In the genomic region with DNA sequence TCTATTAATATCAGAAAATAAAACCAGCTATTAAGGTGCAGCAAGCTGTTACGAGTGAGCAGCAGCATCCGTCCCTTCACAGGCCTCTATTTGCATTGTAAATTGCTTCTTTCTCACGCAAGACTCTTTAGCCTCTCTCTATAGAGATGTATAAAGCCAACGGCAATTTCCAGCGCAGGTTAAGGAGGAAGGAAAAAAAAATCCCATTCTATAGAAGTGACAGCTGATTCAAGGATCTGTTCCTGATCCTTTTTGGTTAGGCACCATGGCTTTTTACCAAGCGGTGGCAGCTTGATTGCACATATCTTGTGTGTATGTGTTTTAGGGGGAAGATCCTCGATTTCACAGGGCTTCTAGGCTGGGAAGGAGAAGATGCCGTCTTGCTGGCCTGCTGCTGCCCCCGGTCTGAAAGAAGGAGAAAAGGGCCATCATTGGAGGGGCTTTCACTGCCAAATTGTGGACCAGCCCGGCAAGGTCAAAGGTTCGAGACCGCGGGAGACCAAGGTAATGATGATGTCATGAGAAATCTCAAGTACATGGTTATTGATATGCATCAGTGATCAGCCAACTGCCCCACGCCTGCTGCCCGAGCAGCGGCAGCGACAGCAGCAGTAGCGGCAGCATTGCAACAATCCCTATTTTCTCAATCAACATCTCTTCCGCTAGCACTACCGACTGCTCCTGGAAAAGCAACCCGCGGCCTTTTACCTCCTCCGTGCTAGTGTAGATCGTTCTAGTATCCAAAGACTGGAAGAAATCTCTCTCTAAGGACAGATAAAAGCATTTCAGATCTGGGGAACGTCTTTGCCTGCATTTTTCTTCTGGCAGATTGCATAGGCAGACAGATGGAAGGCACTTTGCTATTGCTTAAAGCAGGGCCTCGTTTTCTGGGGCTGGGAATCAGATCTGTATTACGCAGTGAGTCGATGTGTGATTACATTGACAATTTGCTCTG, we compare ENCODE assay signal across 8 cellular contexts.
DNase-seq lines count a peak whose midpoint lies in the region; ATAC-seq and TF ChIP-seq lines count a peak whose summit lies in the region.

No MANE protein-coding gene starts in this region.

- no peak overlapping the region for H3K18ac ChIP-seq in H9 (ENCODE audit: insufficient read length, low read depth, low read length)

- H3K23me2 ChIP-seq in H9 (ENCODE audit: insufficient read length, low read depth, low read length, poor library complexity, severe bottlenecking), result peaks cover 12% of the 10 kb centered on the region

- no peak overlapping the region for H3K9ac ChIP-seq in H9 (ENCODE audit: extremely low read depth, insufficient read length, low read length)

- H3K4me1 ChIP-seq in H9 (ENCODE audit: insufficient read depth, low read length) (peaks cover 5% of the 10 kb centered on the region; the same call in 1 of the 2 replicates), psoas muscle (no peaks in the 10 kb centered on the region)

- H4K5ac ChIP-seq in H9 (ENCODE audit: insufficient read length, low read depth, low read length), result no peak overlapping the region

- H3K27ac ChIP-seq in H9 (ENCODE audit: insufficient read length, low read depth, low read length), result no peak overlapping the region
- H3K27ac ChIP-seq in cingulate gyrus (ENCODE audit: low read depth, low read length), result peak overlapping the region; percentile 80
- no peak overlapping the region for H3K27ac ChIP-seq in psoas muscle

- no peaks in the 10 kb centered on the region for H4K20me1 ChIP-seq in H9 (ENCODE audit: control insufficient read depth, insufficient read depth, insufficient read length)

- no peaks in the 10 kb centered on the region for H3K79me2 ChIP-seq in H9 (ENCODE audit: insufficient read depth, low read length)

- peaks cover 74 to 86% of the 10 kb centered on the region in 2 experiments for H3K4me1 Mint-ChIP-seq in H9

- H3K4me2 ChIP-seq in H9 (ENCODE audit: insufficient read depth, insufficient read length, low read length), result peak overlapping the region; percentile 59

- H3K36me3 Mint-ChIP-seq in H9 (ENCODE audit: insufficient read depth in 1 of 3, low read depth in 3 of 3), result no peaks in the 10 kb centered on the region

- H2BK20ac ChIP-seq in H9 (ENCODE audit: low read depth, low read length, poor library complexity, severe bottlenecking), result no peak overlapping the region

- DNase-seq in NCI-H2171 treated with DMSO at 0.1 percent for 48 hours (lab: John Stamatoyannopoulos, UW), result peak; percentile 38
- DNase-seq in NCI-H2171 (lab: John Stamatoyannopoulos, UW), result no peak
- DNase-seq in H9, result peak; percentile 77
- DNase-seq in NCI-H1048 (lab: John Stamatoyannopoulos, UW), result peak; percentile 56
- no peak for DNase-seq in psoas muscle
- no peak for DNase-seq in OCI-M1 (lab: John Stamatoyannopoulos, UW)
- DNase-seq in NCI-H2196 (lab: John Stamatoyannopoulos, UW; ENCODE audit: unreplicated experiment), result no peak

- H3K27ac Mint-ChIP-seq in H9, result peak overlapping the region; percentile 27 to 96 (median 90); a peak in 5 of 7 replicates

- H3K27me3 Mint-ChIP-seq in H9 (ENCODE audit: low read depth), result peaks cover 98% of the 10 kb centered on the region

- H3K4me3 Mint-ChIP-seq in H9, result peak overlapping the region; percentile 59 to 71

- no peak overlapping the region for H2BK12ac ChIP-seq in H9 (ENCODE audit: insufficient read length, low read depth, low read length)

- no peak overlapping the region for H2BK15ac ChIP-seq in H9 (ENCODE audit: low read depth, low read length)

- H3K23ac ChIP-seq in H9 (ENCODE audit: insufficient read length, low read depth, low read length), result no peak overlapping the region

- no peak overlapping the region for H2AFZ ChIP-seq in H9 (ENCODE audit: low read length)

- H4K91ac ChIP-seq in H9 (ENCODE audit: insufficient read length, low read depth, low read length), result no peak overlapping the region

- H3K27me3 ChIP-seq in H9 (ENCODE audit: insufficient read depth, low read length) (peaks cover 46% of the 10 kb centered on the region), psoas muscle (ENCODE audit: insufficient read depth in 3 of 3, low read length in 2 of 3) (peaks cover 10 to 100% (median 28%) of the 10 kb centered on the region in 3 donors)

- no peak overlapping the region for H3K56ac ChIP-seq in H9 (ENCODE audit: insufficient read length, low read depth, low read length)

- WGBS in H9 (ENCODE audit: extremely low coverage, insufficient read length, low lambda C conversion rate), result no CpG with 5 or more reads among the region's 28 CpGs
- WGBS in psoas muscle, 3 donors, result 8 to 11% (median 10%) methylated on average over 28 of the region's 28 CpGs

- peaks cover 0 to 3% of the 10 kb centered on the region in 2 experiments; a peak in 3 of 5 replicates for H3K9me3 Mint-ChIP-seq in H9

- no peak overlapping the region for H3T11ph ChIP-seq in H9 (ENCODE audit: low read length)

- H3K14ac ChIP-seq in H9 (ENCODE audit: insufficient read depth, low read length), result no peak overlapping the region

- H2AK5ac ChIP-seq in H9 (ENCODE audit: insufficient read length, low read length), result no peak overlapping the region

- no peak overlapping the region for H3K4ac ChIP-seq in H9 (ENCODE audit: low read depth, low read length)

- H4K8ac ChIP-seq in H9 (replicated peaks; ENCODE audit: insufficient read length, low read depth, low read length), result no peak overlapping the region

- H3K36me3 ChIP-seq in psoas muscle (ENCODE audit: insufficient read depth in 1 of 2, low read depth in 1 of 2), result no peaks in the 10 kb centered on the region

- H2BK5ac ChIP-seq in H9 (ENCODE audit: insufficient read length, low read length), result no peak overlapping the region

- H3K79me1 ChIP-seq in H9 (ENCODE audit: insufficient read depth, low read depth, low read length, poor library complexity, severe bottlenecking), result no peaks in the 10 kb centered on the region

- no peak for ATAC-seq in psoas muscle

- TF ChIP-seq CTCF in H9 (conservative IDR thresholded peaks at IDR 0.05), result no peak
- TF ChIP-seq CTCF in psoas muscle (IDR thresholded peaks at IDR 0.05), result no peak

- no peaks in the 10 kb centered on the region for H3K9me3 ChIP-seq in H9 (ENCODE audit: control insufficient read depth, low read depth, low read length)
- no peaks in the 10 kb centered on the region for H3K9me3 ChIP-seq in psoas muscle

- H2BK120ac ChIP-seq in H9 (ENCODE audit: low read depth, low read length, poor library complexity, severe bottlenecking), result no peak overlapping the region

- peak overlapping the region; percentile 32 for H3K4me3 ChIP-seq in psoas muscle

- intact Hi-C loops in psoas muscle (cut with DNase I), result no loop called here

Comparison
In these comparisons a context has a peak if more than half of its experiments do, and no peak if none do; other contexts are left out.
1. DNase-seq: peak in NCI-H2171 treated with DMSO at 0.1 percent for 48 hours (single experiment), H9 (single experiment) and NCI-H1048 (single experiment); none in NCI-H2171 (single experiment), psoas muscle (0 of 2), OCI-M1 (single experiment) and NCI-H2196 (single experiment).